In the genomic region with DNA sequence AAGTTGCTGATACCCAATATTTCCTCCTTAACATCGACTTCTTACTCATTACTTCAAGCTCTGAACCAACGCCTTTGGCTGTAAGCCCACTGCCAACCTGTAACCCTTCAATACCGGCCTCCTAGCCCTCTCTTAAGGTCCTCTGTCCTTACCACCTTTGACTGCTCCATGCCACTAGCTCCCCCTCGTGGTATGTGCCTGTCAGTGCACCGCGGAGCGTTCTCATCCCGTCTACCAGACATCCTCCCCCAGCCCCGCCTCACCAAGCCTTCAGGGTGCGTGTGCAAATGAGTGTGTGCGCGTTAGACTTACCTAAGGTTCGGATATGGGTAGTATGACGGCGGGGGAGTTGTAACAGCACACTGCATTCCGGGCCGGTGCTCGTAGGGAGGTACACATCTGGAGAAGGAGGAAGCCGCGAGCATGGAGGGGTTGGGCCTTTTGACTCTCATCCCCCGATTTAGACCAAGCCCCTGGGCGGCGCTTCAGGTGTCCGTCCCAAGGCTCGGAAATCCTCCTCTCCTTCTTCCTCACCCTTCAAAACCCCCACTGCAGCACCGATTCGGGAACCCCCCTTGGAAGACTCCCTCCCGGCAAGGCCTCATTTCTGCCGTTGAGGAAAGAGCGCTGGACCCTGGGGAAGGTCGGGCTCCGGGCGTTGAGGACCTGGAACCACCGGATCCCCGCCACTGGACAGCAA, we compare ENCODE assay signal across 7 cellular contexts. TPM values are rescaled to one million over a fixed set of nuclear protein-coding genes. Genes with fewer than 3 reads are reported as not detected.
DNase-seq lines count a peak whose midpoint lies in the region; ATAC-seq, FAIRE-seq and TF ChIP-seq lines count a peak whose summit lies in the region.

No MANE protein-coding gene starts in this region.

- H3K4me3 Mint-ChIP-seq in naive thymus-derived CD8-positive, alpha-beta T cell = peak overlapping the region; percentile 75 to 97 (median 90)
- H3K4me3 Mint-ChIP-seq in stimulated activated effector memory CD8-positive, alpha-beta T cell treated with anti-CD3 and anti-CD28 coated beads, Interleukin-12 subunit alpha, Interleukin-12 subunit beta, amount 100 ng/mL, for 72 hours = peak overlapping the region; percentile 59

- no peak for TF ChIP-seq CTCF in Panc1 (IDR thresholded peaks at IDR 0.05)

- peak overlapping the region; percentile 51 for H3K27ac ChIP-seq in Panc1 (ENCODE audit: low read length)

- no TSS peak for BruUV-seq in Panc1 (replicated peaks; lab: Mats Ljungman, UMichigan)

- peak overlapping the region; percentile 39 to 96 (median 88) for H3K27ac Mint-ChIP-seq in naive thymus-derived CD8-positive, alpha-beta T cell
- H3K27ac Mint-ChIP-seq in stimulated activated effector memory CD8-positive, alpha-beta T cell treated with anti-CD3 and anti-CD28 coated beads, Interleukin-12 subunit alpha, Interleukin-12 subunit beta, amount 100 ng/mL, for 72 hours = no peak overlapping the region

- ATAC-seq in Panc1 = peak; percentile 68
- peak; percentile 28 to 29 for ATAC-seq in naive thymus-derived CD8-positive, alpha-beta T cell
- ATAC-seq in stimulated activated effector memory CD8-positive, alpha-beta T cell treated with anti-CD3 and anti-CD28 coated beads, Interleukin-12 subunit alpha, Interleukin-12 subunit beta, amount 100 ng/mL, for 72 hours = peak; percentile 55

- no peaks in the 10 kb centered on the region for H3K36me3 Mint-ChIP-seq in naive thymus-derived CD8-positive, alpha-beta T cell
- H3K36me3 Mint-ChIP-seq in stimulated activated effector memory CD8-positive, alpha-beta T cell treated with anti-CD3 and anti-CD28 coated beads, Interleukin-12 subunit alpha, Interleukin-12 subunit beta, amount 100 ng/mL, for 72 hours = no peaks in the 10 kb centered on the region

- no peaks in the 10 kb centered on the region for H3K9me3 ChIP-seq in Panc1 (ENCODE audit: control insufficient read depth, insufficient read depth, low read depth, low read length)

- peak overlapping the region; percentile 53 to 72 for H3K4me3 ChIP-seq in Panc1 (ENCODE audit: low read depth in 2 of 2, low read length in 2 of 2)

- no peak for TF ChIP-seq EP300 in Ishikawa (IDR thresholded peaks at IDR 0.05; ENCODE audit: borderline replicate concordance)

- H3K4me1 Mint-ChIP-seq in naive thymus-derived CD8-positive, alpha-beta T cell = peaks cover 32 to 62% (median 53%) of the 10 kb centered on the region in 4 donors
- peaks cover 47% of the 10 kb centered on the region for H3K4me1 Mint-ChIP-seq in stimulated activated effector memory CD8-positive, alpha-beta T cell treated with anti-CD3 and anti-CD28 coated beads, Interleukin-12 subunit alpha, Interleukin-12 subunit beta, amount 100 ng/mL, for 72 hours

- POLR2A ChIA-PET in Panc1 (lab: Charles Lee) = interaction anchor here (1.1 kb wide), 2 partner anchors 38 to 52 kb away, joined by 3 read pairs; no protein-coding TSS in a partner anchor
- POLR2A ChIA-PET in naive thymus-derived CD8-positive, alpha-beta T cell (lab: Charles Lee) = interaction anchor here (0.6 to 2.7 kb wide), 12 partner anchors 44 to 563 kb away, joined by 3 to 22 read pairs (median 3); a partner anchor contains a TSS

- H3K4me1 ChIP-seq in Panc1 (ENCODE audit: control insufficient read depth, insufficient read depth, low read length) = peaks cover 21% of the 10 kb centered on the region

- intact Hi-C loops in Panc1 (cut with micrococcal nuclease; ENCODE audit: unreplicated experiment) = loop anchor here (1.0 to 5.0 kb wide), 2 partner anchors 47 to 122 kb away; no protein-coding TSS in a partner anchor

- no peaks in the 10 kb centered on the region for H3K27me3 ChIP-seq in Panc1 (ENCODE audit: control insufficient read depth, insufficient read depth, low read length)

- CTCF ChIA-PET in Panc1 (lab: Charles Lee) = interaction anchor here (0.5 to 1.8 kb wide), 7 partner anchors 24 to 224 kb away, joined by 3 to 9 read pairs (median 5); no protein-coding TSS in a partner anchor

- H3K9me3 Mint-ChIP-seq in naive thymus-derived CD8-positive, alpha-beta T cell = no peaks in the 10 kb centered on the region
- no peaks in the 10 kb centered on the region for H3K9me3 Mint-ChIP-seq in stimulated activated effector memory CD8-positive, alpha-beta T cell treated with anti-CD3 and anti-CD28 coated beads, Interleukin-12 subunit alpha, Interleukin-12 subunit beta, amount 100 ng/mL, for 72 hours

- H3K27me3 Mint-ChIP-seq in naive thymus-derived CD8-positive, alpha-beta T cell = no peaks in the 10 kb centered on the region

- H3K36me3 ChIP-seq in Panc1 (ENCODE audit: control insufficient read depth, insufficient read depth, low read length) = no peaks in the 10 kb centered on the region

- FAIRE-seq in GM12891 (lab: Jason Lieb, UNC) = peak; percentile 96

- DNase-seq in GM12891 (ENCODE audit: insufficient read length, low spot score) (peak; percentile 83), Panc1 (ENCODE audit: low read depth, low spot score) (peak; percentile 85), activated T-helper 1 cell treated with Interleukin-2 at 50 U/mL for 16 hours (ENCODE audit: low read depth) (peak; percentile 78), fibroblast of peridontal ligament (ENCODE audit: extremely low read depth) (peak; percentile 79)
- peak; percentile 77 to 93 (median 88) for DNase-seq in naive thymus-derived CD8-positive, alpha-beta T cell
- peak; percentile 91 to 97 for DNase-seq in stimulated activated effector memory CD8-positive, alpha-beta T cell treated with anti-CD3 and anti-CD28 coated beads, Interleukin-12 subunit alpha, Interleukin-12 subunit beta, amount 100 ng/mL, for 72 hours (ENCODE audit: low spot score in 2 of 2)

- peak; percentile 99 for TF ChIP-seq RAD21 in Ishikawa (IDR thresholded peaks at IDR 0.05; ENCODE audit: low read depth)

- in situ Hi-C loops in Panc1 (cut with HindIII; ENCODE audit: low pct_unique_long_range_greater_than_20kb, low sequenced_read_pairs) = no loop called here

- no peak for TF ChIP-seq POLR2A in GM12891 (IDR thresholded peaks at IDR 0.05; ENCODE audit: low read depth, low read length)

TF ChIP-seq in GM12891, 5 proteins besides CTCF, POLR2A, EP300 and RAD21:
- 0 out of 2 replicates have a peak, but pooled peaks have one; percentile 35 for TF ChIP-seq POU2F2 (IDR thresholded peaks at IDR 0.05; ENCODE audit: low read depth, low read length)
- no peak for TF ChIP-seq POLR2AphosphoS5 (IDR thresholded peaks at IDR 0.05; ENCODE audit: low read depth, low read length)

TF ChIP-seq in Ishikawa, 13 proteins besides CTCF, POLR2A, EP300 and RAD21:
- TF ChIP-seq TEAD4 (IDR thresholded peaks at IDR 0.05) (peak; percentile 70; the same call in 1 of the 2 replicates), CREB1 (IDR thresholded peaks at IDR 0.05; ENCODE audit: low read depth) (no peak)

RNA-seq across cellular contexts. Expression of a gene that starts 2.8 kb away (rescaled TPM):
- polyA plus RNA-seq in GM12891 (2012; ENCODE audit: low read depth, missing spikeins) = 0.21 TPM
- total RNA-seq in Panc1 (2021; ENCODE audit: unreplicated experiment) = 9.7 TPM
- 6.7 TPM for polyA plus RNA-seq in Panc1 (2012; ENCODE audit: insufficient read length)
- 1 to 10 TPM; 1.2 to 1.5 TPM for total RNA-seq in naive thymus-derived CD8-positive, alpha-beta T cell
- under 1 TPM; 0.17 to 0.39 (median 0.37) TPM for polyA plus RNA-seq in naive thymus-derived CD8-positive, alpha-beta T cell

RNA-seq across cellular contexts. Expression of a gene that starts 50.1 kb away (rescaled TPM):
- polyA plus RNA-seq in GM12891 (2012; ENCODE audit: low read depth, missing spikeins) = 27.3 TPM
- 36.2 TPM for total RNA-seq in Panc1 (2021; ENCODE audit: unreplicated experiment)
- polyA plus RNA-seq in Panc1 (2012; ENCODE audit: insufficient read length) = 32.3 TPM
- 10 to 100 TPM; 18.9 to 19.3 TPM for total RNA-seq in naive thymus-derived CD8-positive, alpha-beta T cell
- 10 to 100 TPM; 28.0 to 71.2 (median 35.1) TPM for polyA plus RNA-seq in naive thymus-derived CD8-positive, alpha-beta T cell

RNA-seq across cellular contexts. Expression of a gene that starts 50.4 kb away (rescaled TPM):
- 1.6 TPM for polyA plus RNA-seq in GM12891 (2012; ENCODE audit: low read depth, missing spikeins)
- 7.2 TPM for total RNA-seq in Panc1 (2021; ENCODE audit: unreplicated experiment)
- polyA plus RNA-seq in Panc1 (2012; ENCODE audit: insufficient read length) = 2.6 TPM
- total RNA-seq in naive thymus-derived CD8-positive, alpha-beta T cell = under 1 TPM; 0.19 to 0.44 TPM
- not detected for polyA plus RNA-seq in naive thymus-derived CD8-positive, alpha-beta T cell

Comparison
In these comparisons a context has a peak if more than half of its experiments do, and no peak if none do; other contexts are left out.
1. Peak in every context shown above with its lines: DNase-seq, ATAC-seq, H3K4me3 ChIP-seq and H3K27ac ChIP-seq.